In genomic region chr2:60925994-60926750, GRCh38 we compare ENCODE assay signal across 10 cellular contexts. TPM values are rescaled to one million over a fixed set of nuclear protein-coding genes. Genes with fewer than 3 reads are reported as not detected.
A peak's percentile ranks its signal among the peaks of the same experiment; 100 is the strongest.
DNase-seq lines count a peak whose midpoint lies in the region; ATAC-seq and TF ChIP-seq lines count a peak whose summit lies in the region.
"Had no signal": no experiment of that assay in that cellular context is flagged by ENCODE, and none has a peak within 500 bp of the region (broad histone marks: within the 10 kb centered on the region; RNA-seq: fewer than 3 reads in every experiment).

No MANE protein-coding gene starts in this region.

- H3K27me3 ChIP-seq in sigmoid colon: no peaks in the 10 kb centered on the region
- H3K27me3 ChIP-seq: brain microvascular endothelial cell, vagina had no signal

- POLR2A ChIA-PET in GM10248 (lab: Yijun Ruan, JAX): no interaction called here

- H3K27ac ChIP-seq in 22Rv1: peak overlapping the region; percentile 41
- H3K27ac ChIP-seq in sigmoid colon: peak overlapping the region in 1 of 4 donors; percentile 10
- H3K27ac ChIP-seq: brain microvascular endothelial cell, vagina had no signal

- no peaks in the 10 kb centered on the region for H3K9me3 ChIP-seq in sigmoid colon
- H3K9me3 ChIP-seq: vagina had no signal

- ATAC-seq in HG03159 (IDR thresholded peaks at IDR 0.05; ENCODE audit: unreplicated experiment): no peak

- intact Hi-C loops in sigmoid colon (cut with DNase I): no loop called here

- TF ChIP-seq CTCF in 22Rv1 (IDR thresholded peaks at IDR 0.05) (no peak), foreskin fibroblast (IDR thresholded peaks at IDR 0.05; ENCODE audit: low read depth, low read length) (no peak), sigmoid colon (IDR thresholded peaks at IDR 0.05) (no peak), GM10248 (IDR thresholded peaks at IDR 0.05; ENCODE audit: control extremely low read depth, extremely low read depth, low read depth, missing control alignments) (no peak)

- H3K4me3 ChIP-seq in foreskin fibroblast (ENCODE audit: low read depth in 1 of 2, low read length in 2 of 2) (no peak overlapping the region), sigmoid colon (no peak overlapping the region)
- H3K4me3 ChIP-seq: vagina had no signal

- no peak for TF ChIP-seq POLR2A in sigmoid colon (IDR thresholded peaks at IDR 0.05)

- CTCF ChIA-PET in GM10248 (lab: Yijun Ruan, JAX): interaction anchor here (2.2 kb wide), 1 partner anchor 11 kb away, joined by 7 read pairs; no protein-coding TSS in a partner anchor

- peaks cover 0 to 10% (median 3%) of the 10 kb centered on the region in 4 donors for H3K4me1 ChIP-seq in sigmoid colon
- H3K4me1 ChIP-seq: vagina had no signal

- TF ChIP-seq EP300 in sigmoid colon (IDR thresholded peaks at IDR 0.05): no peak

- 77 to 78% methylated on average over 7 of the region's 7 CpGs for WGBS in sigmoid colon, 2 donors

- H3K36me3 ChIP-seq in sigmoid colon: peaks cover 0 to 45% (median 16%) of the 10 kb centered on the region in 4 donors
- H3K36me3 ChIP-seq: brain microvascular endothelial cell had no signal

- DNase-seq in DMS53 treated with DMSO at 0.1 percent for 48 hours (lab: John Stamatoyannopoulos, UW; ENCODE audit: unreplicated experiment): peak; percentile 70
- peak; percentile 61 for DNase-seq in NCI-H774 (lab: John Stamatoyannopoulos, UW)
- DNase-seq in foreskin fibroblast: peak; percentile 22 to 65
- no peak for DNase-seq in sigmoid colon
- no peak for DNase-seq in glomerular visceral epithelial cell (ENCODE audit: extremely low spot score)
- no peak for DNase-seq in GM10248 (ENCODE audit: extremely low spot score)
- DNase-seq: brain microvascular endothelial cell had no signal

RNA-seq across cellular contexts. Expression of gene REL, which starts 44.8 kb away (rescaled TPM):
- 10 to 100 TPM; 11.0 to 14.7 (median 12.5) TPM for total RNA-seq in sigmoid colon
- 10 to 100 TPM in 1 of 3 donors, 1 to 10 TPM in 2; 1.2 to 10.2 (median 2.3) TPM for polyA plus RNA-seq in sigmoid colon

Comparison
In these comparisons a context has a peak if more than half of its experiments do, and no peak if none do; other contexts are left out.
1. DNase-seq: peak in DMS53 treated with DMSO at 0.1 percent for 48 hours (single experiment), NCI-H774 (single experiment) and foreskin fibroblast (2 of 2); none in sigmoid colon (single experiment), glomerular visceral epithelial cell (single experiment) and GM10248 (single experiment).